32 cellular contexts compared by ENCODE assay signal in genomic region chr6:156164701-156165454, GRCh38.
DNase-seq lines count a peak whose midpoint lies in the region; ATAC-seq lines count a peak whose summit lies in the region.
"Had no signal": no experiment of that assay in that cellular context is flagged by ENCODE, and none has a peak within 500 bp of the region (broad histone marks: within the 10 kb centered on the region; RNA-seq: fewer than 3 reads in every experiment).

No MANE protein-coding gene starts in this region.

- ATAC-seq in activated naive CD8-positive, alpha-beta T cell treated with anti-CD3 and anti-CD28 coated beads, Interleukin-2, amount 50 U/mL, for 24 hours, result peak; percentile 43
- ATAC-seq in T-helper 17 cell, result no peak
- ATAC-seq: activated CD8-positive, alpha-beta memory T cell treated with anti-CD3 and anti-CD28 coated beads, Interleukin-2, amount 10 ng/mL, durations not matched to agents 7 days and 5 days; activated T-cell treated with anti-CD3 and anti-CD28 coated beads, Interleukin-2, amount 50 U/mL, for 4 hours; esophagus mucosa; mucosa of descending colon; Panc1 had no signal

- H3K36me3 Mint-ChIP-seq in activated naive CD8-positive, alpha-beta T cell treated with anti-CD3 and anti-CD28 coated beads, Interleukin-2, amount 50 U/mL, for 24 hours (ENCODE audit: low read depth), result no peaks in the 10 kb centered on the region
- H3K36me3 Mint-ChIP-seq in activated naive CD8-positive, alpha-beta T cell treated with anti-CD3 and anti-CD28 coated beads for 36 hours, result peaks cover 3% of the 10 kb centered on the region
- no peaks in the 10 kb centered on the region for H3K36me3 Mint-ChIP-seq in T-helper 17 cell (ENCODE audit: low read depth)
- H3K36me3 Mint-ChIP-seq: activated CD8-positive, alpha-beta memory T cell treated with anti-CD3 and anti-CD28 coated beads, Interleukin-2, amount 10 ng/mL, durations not matched to agents 7 days and 5 days had no signal

- no peak overlapping the region for H3K4me3 ChIP-seq in effector memory CD4-positive, alpha-beta T cell (ENCODE audit: insufficient read depth, low read depth, low read length, poor library complexity, severe bottlenecking)
- H3K4me3 ChIP-seq: mucosa of descending colon, ovary, skin epidermis, uterus had no signal

- peaks cover 4% of the 10 kb centered on the region for H3K4me1 ChIP-seq in effector memory CD4-positive, alpha-beta T cell (ENCODE audit: control insufficient read depth, insufficient read depth, low read length, poor library complexity, severe bottlenecking)
- H3K4me1 ChIP-seq: uterus had no signal

- H3K27ac ChIP-seq in effector memory CD4-positive, alpha-beta T cell (ENCODE audit: insufficient read depth, low read length, poor library complexity, severe bottlenecking), result no peak overlapping the region
- H3K27ac ChIP-seq: ovary, WERI-Rb-1 had no signal

- DNase-seq in activated naive CD8-positive, alpha-beta T cell treated with anti-CD3 and anti-CD28 coated beads, Interleukin-2, amount 50 U/mL, for 24 hours, result no peak
- no peak for DNase-seq in activated naive CD8-positive, alpha-beta T cell treated with anti-CD3 and anti-CD28 coated beads for 36 hours
- no peak for DNase-seq in T-helper 17 cell
- DNase-seq in kidney tubule cell (ENCODE audit: low spot score), result peak; percentile 75
- no peak for DNase-seq in epidermal melanocyte (ENCODE audit: insufficient read length, low spot score)
- DNase-seq in effector memory CD4-positive, alpha-beta T cell, result no peak
- no peak for DNase-seq in T-helper 1 cell
- no peak for DNase-seq in NCI-H1417 (lab: John Stamatoyannopoulos, UW)
- DNase-seq: activated CD4-positive, alpha-beta T cell treated with anti-CD3 and anti-CD28 coated beads, Interleukin-2, amount 10 ng/mL, durations not matched to agents 24 days and 14 days; activated CD8-positive, alpha-beta memory T cell treated with anti-CD3 and anti-CD28 coated beads, Interleukin-2, amount 10 ng/mL, durations not matched to agents 7 days and 5 days; activated gamma-delta T cell treated with Interleukin-2 at 50 U/mL for 16 hours; activated T-cell treated with anti-CD3 and anti-CD28 coated beads, Interleukin-2, amount 50 U/mL, for 4 hours; central memory CD4-positive, alpha-beta T cell; cortex of kidney; DMS153; foreskin melanocyte; GOT3; IMR-90; mammary epithelial cell; mucosa of descending colon; NCI-H187 treated with DMSO at 0.1 percent for 48 hours; NCI-H524 treated with DMSO at 0.1 percent for 48 hours; ovary; SHP77; stimulated activated naive CD4-positive, alpha-beta T cell treated with Interleukin-2 at 50 U/mL for 16 hours; T1000; uterus; WERI-Rb-1 had no signal

- H3K27me3 Mint-ChIP-seq in activated naive CD8-positive, alpha-beta T cell treated with anti-CD3 and anti-CD28 coated beads, Interleukin-2, amount 50 U/mL, for 24 hours, result peaks cover 2% of the 10 kb centered on the region
- peaks cover 10% of the 10 kb centered on the region for H3K27me3 Mint-ChIP-seq in activated naive CD8-positive, alpha-beta T cell treated with anti-CD3 and anti-CD28 coated beads for 36 hours
- no peaks in the 10 kb centered on the region for H3K27me3 Mint-ChIP-seq in T-helper 17 cell
- H3K27me3 Mint-ChIP-seq: activated CD4-positive, alpha-beta T cell treated with anti-CD3 and anti-CD28 coated beads, Interleukin-2, amount 10 ng/mL, durations not matched to agents 24 days and 14 days; B cell had no signal

- H3K27ac Mint-ChIP-seq in activated naive CD8-positive, alpha-beta T cell treated with anti-CD3 and anti-CD28 coated beads, Interleukin-2, amount 50 U/mL, for 24 hours, result peak overlapping the region; percentile 40
- H3K27ac Mint-ChIP-seq in activated naive CD8-positive, alpha-beta T cell treated with anti-CD3 and anti-CD28 coated beads for 36 hours, result no peak overlapping the region
- peak overlapping the region; percentile 93 for H3K27ac Mint-ChIP-seq in T-helper 17 cell
- H3K27ac Mint-ChIP-seq: activated CD4-positive, alpha-beta T cell treated with anti-CD3 and anti-CD28 coated beads, Interleukin-2, amount 10 ng/mL, durations not matched to agents 24 days and 14 days; activated CD8-positive, alpha-beta memory T cell treated with anti-CD3 and anti-CD28 coated beads, Interleukin-2, amount 10 ng/mL, durations not matched to agents 7 days and 5 days; B cell had no signal

- H3K9me3 Mint-ChIP-seq in activated naive CD8-positive, alpha-beta T cell treated with anti-CD3 and anti-CD28 coated beads, Interleukin-2, amount 50 U/mL, for 24 hours, result no peaks in the 10 kb centered on the region
- H3K9me3 Mint-ChIP-seq in activated naive CD8-positive, alpha-beta T cell treated with anti-CD3 and anti-CD28 coated beads for 36 hours, result no peaks in the 10 kb centered on the region
- H3K9me3 Mint-ChIP-seq: activated CD4-positive, alpha-beta T cell treated with anti-CD3 and anti-CD28 coated beads, Interleukin-2, amount 10 ng/mL, durations not matched to agents 24 days and 14 days; activated T-cell treated with anti-CD3 and anti-CD28 coated beads, Interleukin-2, amount 50 U/mL, for 4 hours had no signal

- H3K27me3 ChIP-seq in effector memory CD4-positive, alpha-beta T cell (replicated peaks; ENCODE audit: control insufficient read depth, insufficient read depth, low read length, poor library complexity, severe bottlenecking), result no peaks in the 10 kb centered on the region
- H3K27me3 ChIP-seq: ovary, uterus had no signal

- no peaks in the 10 kb centered on the region for H3K9me3 ChIP-seq in T-helper 17 cell (ENCODE audit: control insufficient read depth, low read length, poor library complexity, severe bottlenecking)
- H3K9me3 ChIP-seq in effector memory CD4-positive, alpha-beta T cell (ENCODE audit: control insufficient read depth, low read length), result no peaks in the 10 kb centered on the region
- H3K9me3 ChIP-seq: mucosa of descending colon, ovary, uterus had no signal

- peaks cover 43% of the 10 kb centered on the region for H3K4me1 Mint-ChIP-seq in activated naive CD8-positive, alpha-beta T cell treated with anti-CD3 and anti-CD28 coated beads, Interleukin-2, amount 50 U/mL, for 24 hours
- peaks cover 21% of the 10 kb centered on the region for H3K4me1 Mint-ChIP-seq in activated naive CD8-positive, alpha-beta T cell treated with anti-CD3 and anti-CD28 coated beads for 36 hours
- peaks cover 20% of the 10 kb centered on the region for H3K4me1 Mint-ChIP-seq in T-helper 17 cell
- H3K4me1 Mint-ChIP-seq: activated CD8-positive, alpha-beta memory T cell treated with anti-CD3 and anti-CD28 coated beads, Interleukin-2, amount 10 ng/mL, durations not matched to agents 7 days and 5 days had no signal

- H3K4me3 Mint-ChIP-seq in activated naive CD8-positive, alpha-beta T cell treated with anti-CD3 and anti-CD28 coated beads, Interleukin-2, amount 50 U/mL, for 24 hours, result no peak overlapping the region
- no peak overlapping the region for H3K4me3 Mint-ChIP-seq in activated naive CD8-positive, alpha-beta T cell treated with anti-CD3 and anti-CD28 coated beads for 36 hours
- peak overlapping the region; percentile 62 for H3K4me3 Mint-ChIP-seq in T-helper 17 cell
- H3K4me3 Mint-ChIP-seq: activated CD4-positive, alpha-beta T cell treated with anti-CD3 and anti-CD28 coated beads, Interleukin-2, amount 10 ng/mL, durations not matched to agents 24 days and 14 days; activated CD8-positive, alpha-beta memory T cell treated with anti-CD3 and anti-CD28 coated beads, Interleukin-2, amount 10 ng/mL, durations not matched to agents 7 days and 5 days; activated T-cell treated with anti-CD3 and anti-CD28 coated beads, Interleukin-2, amount 50 U/mL, for 4 hours had no signal

- no peaks in the 10 kb centered on the region for H3K36me3 ChIP-seq in effector memory CD4-positive, alpha-beta T cell (ENCODE audit: control insufficient read depth, insufficient read depth, low read length)
- H3K36me3 ChIP-seq: ovary, uterus, WERI-Rb-1 had no signal
